ENCODE assay signal across 20 cellular contexts in the genomic region with DNA sequence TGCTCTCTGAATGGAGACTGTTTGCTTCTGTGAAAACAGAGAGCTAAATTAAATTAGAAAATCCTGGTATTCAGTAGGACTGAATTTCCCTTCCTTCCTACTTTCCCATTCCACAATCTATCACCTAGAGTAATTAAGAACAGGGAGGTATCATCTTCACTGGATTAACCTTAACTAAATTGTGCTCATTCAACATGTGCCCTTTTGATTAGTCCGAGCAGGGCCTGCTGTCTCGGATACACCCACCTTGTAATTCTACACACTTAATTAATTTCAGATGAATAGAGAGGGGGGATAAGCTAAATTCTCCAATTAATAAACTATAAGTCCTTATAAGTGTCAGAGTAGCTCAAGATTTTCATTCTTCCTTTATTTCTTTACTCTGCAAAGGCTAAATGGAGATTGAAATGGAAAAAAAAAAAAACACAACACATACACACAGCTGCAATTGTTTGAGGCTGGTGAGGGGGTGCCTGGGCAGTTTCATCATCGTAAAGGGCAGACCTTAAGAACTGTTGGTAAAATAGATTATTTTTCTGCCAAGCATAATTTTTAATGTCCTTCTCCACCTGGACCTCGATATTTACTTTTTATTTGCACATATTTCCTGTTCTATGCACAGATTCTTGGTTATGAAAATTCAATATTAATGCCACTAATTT.
"Had no signal": no experiment of that assay in that cellular context is flagged by ENCODE, and none has a peak within 500 bp of the region (broad histone marks: within the 10 kb centered on the region; RNA-seq: fewer than 3 reads in every experiment).

No MANE protein-coding gene starts in this region.

- DNase-seq: activated CD4-positive, alpha-beta T cell treated with anti-CD3 and anti-CD28 coated beads for 4 hours; activated CD8-positive, alpha-beta T cell treated with anti-CD3 and anti-CD28 coated beads for 36 hours; activated effector memory CD4-positive, alpha-beta T cell treated with Interleukin-2 at 50 U/mL for 16 hours; activated naive CD4-positive, alpha-beta T cell treated with anti-CD3 and anti-CD28 coated beads, Interleukin-2, amount 50 U/mL, for 16 hours; activated T-cell treated with anti-CD3 and anti-CD28 coated beads, Interleukin-2, amount 50 U/mL, for 4 hours; dermis blood vessel endothelial cell; effector memory CD8-positive, alpha-beta T cell; left colon; naive thymus-derived CD4-positive, alpha-beta T cell; posterior cingulate gyrus; small intestine; stimulated activated CD4-positive, alpha-beta T cell treated with anti-CD3 and anti-CD28 coated beads, Interleukin-4, amount 100 ng/mL, for 4 hours; stimulated activated CD8-positive, alpha-beta memory T cell treated with anti-CD3 and anti-CD28 coated beads, Interleukin-4, amount 100 ng/mL, for 48 hours; stimulated activated naive CD8-positive, alpha-beta T cell treated with anti-CD3 and anti-CD28 coated beads, Interleukin-15, Interleukin-2, amounts not matched to agents 100 U/mL and 50 U/mL, for 24 hours; T-helper 2 cell; trophoblast cell had no signal

- H3K27ac ChIP-seq: epithelial cell of prostate, suprapubic skin had no signal

- H3K36me3 ChIP-seq: suprapubic skin had no signal

- H3K9me3 ChIP-seq: suprapubic skin had no signal

- ATAC-seq: activated CD8-positive, alpha-beta T cell treated with anti-CD3 and anti-CD28 coated beads for 36 hours; activated T-cell treated with anti-CD3 and anti-CD28 coated beads, Interleukin-2, amount 50 U/mL, for 4 hours; effector memory CD8-positive, alpha-beta T cell; left colon; naive thymus-derived CD4-positive, alpha-beta T cell; stimulated activated naive CD8-positive, alpha-beta T cell treated with anti-CD3 and anti-CD28 coated beads, Interleukin-15, Interleukin-2, amounts not matched to agents 100 U/mL and 50 U/mL, for 24 hours; WTC11 had no signal

- H3K4me3 ChIP-seq: lung, suprapubic skin had no signal
